11 cellular contexts compared by ENCODE assay signal in genomic region chr1:78622548-78622947, GRCh38. TPM values are rescaled to one million over a fixed set of nuclear protein-coding genes. Genes with fewer than 3 reads are reported as not detected.
DNase-seq lines count a peak whose midpoint lies in the region; ATAC-seq and TF ChIP-seq lines count a peak whose summit lies in the region.
"Had no signal": no experiment of that assay in that cellular context is flagged by ENCODE, and none has a peak within 500 bp of the region (broad histone marks: within the 10 kb centered on the region; RNA-seq: fewer than 3 reads in every experiment).

No MANE protein-coding gene starts in this region.

- H3K27ac ChIP-seq in thoracic aorta = no peak overlapping the region
- H3K27ac ChIP-seq: KMS-11 had no signal

- no peaks in the 10 kb centered on the region for H3K9me3 Mint-ChIP-seq in activated naive CD4-positive, alpha-beta T cell treated with anti-CD3 and anti-CD28 coated beads, Interleukin-2, amount 50 U/mL, for 24 hours

- no peaks in the 10 kb centered on the region for H3K27me3 ChIP-seq in thoracic aorta (replicated peaks; ENCODE audit: insufficient read depth)

- no peaks in the 10 kb centered on the region for H3K9me3 ChIP-seq in thoracic aorta

- H3K4me1 ChIP-seq in thoracic aorta (ENCODE audit: control insufficient read depth in 1 of 2, low read depth in 2 of 2) = peaks cover 3 to 10% of the 10 kb centered on the region in 2 donors

- no peak for TF ChIP-seq CTCF in fibroblast of mammary gland (conservative IDR thresholded peaks at IDR 0.05; ENCODE audit: control insufficient read depth, insufficient read depth, low read depth, low read length)
- TF ChIP-seq CTCF in thoracic aorta (IDR thresholded peaks at IDR 0.05) = no peak

- peaks cover 19% of the 10 kb centered on the region for H3K36me3 Mint-ChIP-seq in activated naive CD4-positive, alpha-beta T cell treated with anti-CD3 and anti-CD28 coated beads, Interleukin-2, amount 50 U/mL, for 24 hours

- no peaks in the 10 kb centered on the region for H3K36me3 ChIP-seq in thoracic aorta

- no peaks in the 10 kb centered on the region for H3K27me3 Mint-ChIP-seq in activated naive CD4-positive, alpha-beta T cell treated with anti-CD3 and anti-CD28 coated beads, Interleukin-2, amount 50 U/mL, for 24 hours

- DNase-seq in activated naive CD4-positive, alpha-beta T cell treated with Interleukin-2 at 50 U/mL for 16 hours = no peak
- DNase-seq in fibroblast of mammary gland (ENCODE audit: low read depth) = peak; percentile 42
- DNase-seq in thoracic aorta (ENCODE audit: low spot score) = no peak
- no peak for DNase-seq in occipital lobe (lab: John Stamatoyannopoulos, UW)
- DNase-seq in central memory CD4-positive, alpha-beta T cell = no peak
- DNase-seq in NCI-H187 treated with DMSO at 0.1 percent for 48 hours (lab: John Stamatoyannopoulos, UW) = no peak
- DNase-seq: activated CD8-positive, alpha-beta memory T cell treated with anti-CD3 and anti-CD28 coated beads, Interleukin-2, amount 50 U/mL, for 48 hours; T-helper 9 cell had no signal

- ATAC-seq in HG03378 (IDR thresholded peaks at IDR 0.05; ENCODE audit: unreplicated experiment) (peak; percentile 18), thoracic aorta (ENCODE audit: insufficient number of reproducible peaks, low FRiP score, low read depth) (no peak)

- H3K27ac Mint-ChIP-seq in activated naive CD4-positive, alpha-beta T cell treated with anti-CD3 and anti-CD28 coated beads, Interleukin-2, amount 50 U/mL, for 24 hours = peak overlapping the region; percentile 90

- H3K4me3 ChIP-seq in fibroblast of mammary gland (ENCODE audit: control insufficient read depth, low read depth, low read length) = no peak overlapping the region
- H3K4me3 ChIP-seq in thoracic aorta = peak overlapping the region; percentile 35

- H3K4me1 Mint-ChIP-seq in activated naive CD4-positive, alpha-beta T cell treated with anti-CD3 and anti-CD28 coated beads, Interleukin-2, amount 50 U/mL, for 24 hours = peaks cover 88% of the 10 kb centered on the region

- peak overlapping the region; percentile 87 for H3K4me3 Mint-ChIP-seq in activated naive CD4-positive, alpha-beta T cell treated with anti-CD3 and anti-CD28 coated beads, Interleukin-2, amount 50 U/mL, for 24 hours

RNA-seq across cellular contexts. Expression of gene IFI44L, which starts 2.3 kb away (rescaled TPM):
- total RNA-seq in thoracic aorta (10 to 100 TPM; 17.3 to 18.7 TPM), occipital lobe (27.5 TPM)

RNA-seq across cellular contexts. Expression of gene IFI44, which starts 27.1 kb away (rescaled TPM):
- total RNA-seq in thoracic aorta = 10 to 100 TPM; 34.9 to 43.5 TPM
- 57.1 TPM for total RNA-seq in occipital lobe
